6 cellular contexts compared by ENCODE assay signal in the genomic region with DNA sequence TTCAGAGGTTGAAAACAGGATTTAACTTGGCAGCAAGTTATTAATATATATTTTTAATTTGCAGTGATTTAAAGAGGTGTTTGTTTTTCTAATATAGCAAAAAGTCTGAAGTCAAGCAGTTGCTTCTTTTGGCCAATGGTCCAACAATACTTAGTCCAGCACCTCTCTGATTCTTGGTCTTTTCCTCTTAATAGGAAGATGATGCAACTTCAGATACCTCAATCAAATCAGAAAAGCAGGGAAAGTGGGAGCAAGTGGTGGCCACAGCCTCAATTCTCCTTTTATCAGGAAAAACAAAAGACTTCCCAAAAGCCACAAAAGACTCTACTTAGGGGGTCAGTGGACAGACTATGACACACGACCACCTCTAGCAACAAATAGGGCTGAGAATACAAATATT.
"Had no signal": no experiment of that assay in that cellular context is flagged by ENCODE, and none has a peak within 500 bp of the region (broad histone marks: within the 10 kb centered on the region; RNA-seq: fewer than 3 reads in every experiment).

No MANE protein-coding gene starts in this region.

- H3K27ac ChIP-seq: HL-60 had no signal

- H3K4me1 Mint-ChIP-seq: IgD-negative memory B cell had no signal

- FAIRE-seq: HepG2, HTR-8/SVneo had no signal

- H3K4me3 Mint-ChIP-seq: IgD-negative memory B cell had no signal

- DNase-seq: IMR-90, KBM-7 had no signal

- H3K27me3 Mint-ChIP-seq: IgD-negative memory B cell had no signal

- H3K27ac Mint-ChIP-seq: IgD-negative memory B cell had no signal

- ATAC-seq: HepG2 had no signal
